20 cellular contexts compared by ENCODE assay signal in genomic region chr4:151204925-151205524, GRCh38.
DNase-seq lines count a peak whose midpoint lies in the region; ATAC-seq, FAIRE-seq and TF ChIP-seq lines count a peak whose summit lies in the region.
"Had no signal": no experiment of that assay in that cellular context is flagged by ENCODE, and none has a peak within 500 bp of the region (broad histone marks: within the 10 kb centered on the region; RNA-seq: fewer than 3 reads in every experiment).

No MANE protein-coding gene starts in this region.

- no peak overlapping the region for H3K4me2 ChIP-seq in astrocyte (ENCODE audit: low read length)
- no peak overlapping the region for H3K4me2 ChIP-seq in neural progenitor cell

- DNase-seq in Calu3 (peak; percentile 15), astrocyte (ENCODE audit: low read depth) (no peak), kidney tubule cell (ENCODE audit: low spot score) (peak; percentile 13), neural progenitor cell (ENCODE audit: low spot score) (no peak), SKM-1 treated with dmso at 0.1 percent for 144 hours (lab: John Stamatoyannopoulos, UW; ENCODE audit: unreplicated experiment) (no peak), hepatic stellate cell (ENCODE audit: low spot score) (no peak)
- DNase-seq in effector CD8-positive, alpha-beta T cell (lab: John Stamatoyannopoulos, UW): no peak
- no peak for DNase-seq in activated CD8-positive, alpha-beta memory T cell treated with anti-CD3 and anti-CD28 coated beads, Interleukin-2, amount 10 ng/mL, durations not matched to agents 7 days and 5 days
- DNase-seq: activated CD8-positive, alpha-beta memory T cell treated with anti-CD3 and anti-CD28 coated beads for 24 hours; amniotic stem cell; CD8-positive, alpha-beta T cell; GM23248; NCI-H2029; NCI-H748 treated with DMSO at 0.1 percent for 48 hours; pancreas; Peyer's patch; stimulated activated CD4-positive, alpha-beta T cell treated with anti-CD3 and anti-CD28 coated beads, Interleukin-12 subunit alpha, Interleukin-12 subunit beta, amount 100 ng/mL, for 4 hours; stimulated activated naive CD4-positive, alpha-beta T cell treated with Interleukin-2 at 50 U/mL for 16 hours; WERI-Rb-1 had no signal

- H4K20me1 ChIP-seq in astrocyte (ENCODE audit: insufficient read depth, low read length) (peaks cover 8% of the 10 kb centered on the region), neural progenitor cell (ENCODE audit: low read depth) (peaks cover 2% of the 10 kb centered on the region)

- no peak for ATAC-seq in activated CD8-positive, alpha-beta memory T cell treated with anti-CD3 and anti-CD28 coated beads, Interleukin-2, amount 10 ng/mL, durations not matched to agents 7 days and 5 days
- ATAC-seq: CD8-positive, alpha-beta T cell; pancreas had no signal

- no peak overlapping the region for H3K27ac ChIP-seq in astrocyte (ENCODE audit: low read depth, low read length)
- no peak overlapping the region for H3K27ac ChIP-seq in neural progenitor cell
- H3K27ac ChIP-seq: GM23248, pancreas, WERI-Rb-1 had no signal

- no peaks in the 10 kb centered on the region for H3K36me3 ChIP-seq in astrocyte (ENCODE audit: insufficient read depth, low read length)
- H3K36me3 ChIP-seq in neural progenitor cell: no peaks in the 10 kb centered on the region
- H3K36me3 ChIP-seq: pancreas, Peyer's patch had no signal

- H3K79me2 ChIP-seq in astrocyte (ENCODE audit: insufficient read depth, low read length) (peaks cover 4% of the 10 kb centered on the region), neural progenitor cell (ENCODE audit: low read depth) (no peaks in the 10 kb centered on the region)

- peaks cover 10% of the 10 kb centered on the region for H3K4me1 ChIP-seq in astrocyte (ENCODE audit: insufficient read depth, low read length)
- peaks cover under 1% of the 10 kb centered on the region for H3K4me1 ChIP-seq in neural progenitor cell

- intact Hi-C loops in Calu3 (cut with micrococcal nuclease; ENCODE audit: unreplicated experiment): no loop called here

- no peaks in the 10 kb centered on the region for H3F3A ChIP-seq in neural progenitor cell (ENCODE audit: low read depth)

- no peak for FAIRE-seq in astrocyte (lab: Jason Lieb, UNC)
- FAIRE-seq: pancreas had no signal

- no peak for TF ChIP-seq CTCF in Calu3 (IDR thresholded peaks at IDR 0.05; ENCODE audit: unreplicated experiment)
- TF ChIP-seq CTCF in astrocyte (IDR thresholded peaks at IDR 0.05; ENCODE audit: insufficient read depth, low read depth, low read length): no peak
- no peak for TF ChIP-seq CTCF in neural progenitor cell (IDR thresholded peaks at IDR 0.05)

- H3K4me3 Mint-ChIP-seq in Calu3 (ENCODE audit: low read depth, unreplicated experiment) (no peak overlapping the region), astrocyte (ENCODE audit: unreplicated experiment) (peak overlapping the region; percentile 45), neural progenitor cell (no peak overlapping the region)
- H3K4me3 Mint-ChIP-seq in activated CD8-positive, alpha-beta memory T cell treated with anti-CD3 and anti-CD28 coated beads, Interleukin-2, amount 10 ng/mL, durations not matched to agents 7 days and 5 days: no peak overlapping the region
- H3K4me3 Mint-ChIP-seq: CD8-positive, alpha-beta T cell had no signal

- H3K27ac Mint-ChIP-seq in Calu3 (ENCODE audit: unreplicated experiment) (peak overlapping the region; percentile 47), astrocyte (ENCODE audit: unreplicated experiment) (peak overlapping the region; percentile 84), neural progenitor cell (peak overlapping the region; percentile 53)
- H3K27ac Mint-ChIP-seq in activated CD8-positive, alpha-beta memory T cell treated with anti-CD3 and anti-CD28 coated beads, Interleukin-2, amount 10 ng/mL, durations not matched to agents 7 days and 5 days: no peak overlapping the region
- H3K27ac Mint-ChIP-seq: activated T-helper 2 cell treated with anti-CD3 and anti-CD28 coated beads, Interferon-gamma antibody, Interleukin-2, Interleukin-4, amounts not matched to agents 10 μg/mL and 5 μg/mL and 100 μg/mL, durations not matched to agents 14 hours and 24 hours and 36 hours; CD8-positive, alpha-beta T cell had no signal

- H3K9me3 ChIP-seq in astrocyte (ENCODE audit: insufficient read depth, low read depth, low read length) (no peaks in the 10 kb centered on the region), neural progenitor cell (ENCODE audit: low read depth) (no peaks in the 10 kb centered on the region)
- H3K9me3 ChIP-seq: pancreas, Peyer's patch had no signal

- CTCF ChIA-PET in Calu3 (lab: Charles Lee): interaction anchor here (1.2 kb wide), 1 partner anchor 20 kb away, joined by 8 read pairs; no protein-coding TSS in a partner anchor
- CTCF ChIA-PET in activated CD8-positive, alpha-beta memory T cell treated with anti-CD3 and anti-CD28 coated beads, Interleukin-2, amount 10 ng/mL, durations not matched to agents 7 days and 5 days (lab: Charles Lee): no interaction called here

- H3K9ac ChIP-seq in astrocyte (ENCODE audit: low read length) (no peak overlapping the region), neural progenitor cell (no peak overlapping the region)
- H3K9ac ChIP-seq: GM23248 had no signal

- H3K36me3 Mint-ChIP-seq in Calu3 (ENCODE audit: insufficient read depth, unreplicated experiment) (no peaks in the 10 kb centered on the region), astrocyte (ENCODE audit: low read depth, unreplicated experiment) (no peaks in the 10 kb centered on the region), neural progenitor cell (peaks cover 4% of the 10 kb centered on the region)
- H3K36me3 Mint-ChIP-seq in activated CD8-positive, alpha-beta memory T cell treated with anti-CD3 and anti-CD28 coated beads, Interleukin-2, amount 10 ng/mL, durations not matched to agents 7 days and 5 days: no peaks in the 10 kb centered on the region
- H3K36me3 Mint-ChIP-seq: CD8-positive, alpha-beta T cell had no signal

- H3K4me1 Mint-ChIP-seq in Calu3 (ENCODE audit: low read depth, unreplicated experiment): peaks cover 47% of the 10 kb centered on the region
- H3K4me1 Mint-ChIP-seq in astrocyte (ENCODE audit: low read depth, unreplicated experiment): peaks cover 42% of the 10 kb centered on the region
- peaks cover 1% of the 10 kb centered on the region for H3K4me1 Mint-ChIP-seq in neural progenitor cell
- H3K4me1 Mint-ChIP-seq in activated CD8-positive, alpha-beta memory T cell treated with anti-CD3 and anti-CD28 coated beads, Interleukin-2, amount 10 ng/mL, durations not matched to agents 7 days and 5 days: no peaks in the 10 kb centered on the region

- H3K4me3 ChIP-seq in astrocyte (ENCODE audit: insufficient read depth, low read depth, low read length): no peak overlapping the region
- H3K4me3 ChIP-seq in neural progenitor cell: no peak overlapping the region
- H3K4me3 ChIP-seq: GM23248, pancreas, Peyer's patch had no signal

- H3K9me3 Mint-ChIP-seq in Calu3 (ENCODE audit: low read depth, unreplicated experiment): no peaks in the 10 kb centered on the region
- no peaks in the 10 kb centered on the region for H3K9me3 Mint-ChIP-seq in astrocyte (ENCODE audit: unreplicated experiment)
- no peaks in the 10 kb centered on the region for H3K9me3 Mint-ChIP-seq in neural progenitor cell
- H3K9me3 Mint-ChIP-seq in activated CD8-positive, alpha-beta memory T cell treated with anti-CD3 and anti-CD28 coated beads, Interleukin-2, amount 10 ng/mL, durations not matched to agents 7 days and 5 days (ENCODE audit: low read depth): no peaks in the 10 kb centered on the region
- H3K9me3 Mint-ChIP-seq: activated T-helper 2 cell treated with anti-CD3 and anti-CD28 coated beads, Interferon-gamma antibody, Interleukin-2, Interleukin-4, amounts not matched to agents 10 μg/mL and 5 μg/mL and 100 μg/mL, durations not matched to agents 14 hours and 24 hours and 36 hours; CD8-positive, alpha-beta T cell had no signal

- no peaks in the 10 kb centered on the region for H3K27me3 Mint-ChIP-seq in Calu3 (ENCODE audit: unreplicated experiment)
- H3K27me3 Mint-ChIP-seq in astrocyte (ENCODE audit: low read depth, unreplicated experiment): no peaks in the 10 kb centered on the region
- H3K27me3 Mint-ChIP-seq in neural progenitor cell (ENCODE audit: insufficient read depth, low read depth): no peaks in the 10 kb centered on the region
- H3K27me3 Mint-ChIP-seq in activated CD8-positive, alpha-beta memory T cell treated with anti-CD3 and anti-CD28 coated beads, Interleukin-2, amount 10 ng/mL, durations not matched to agents 7 days and 5 days: no peaks in the 10 kb centered on the region

- H3K27me3 ChIP-seq in astrocyte (ENCODE audit: insufficient read depth, low read length) (no peaks in the 10 kb centered on the region), neural progenitor cell (no peaks in the 10 kb centered on the region)
- H3K27me3 ChIP-seq: pancreas, Peyer's patch had no signal

- H2AFZ ChIP-seq in astrocyte (ENCODE audit: low read depth, low read length): no peak overlapping the region
- no peak overlapping the region for H2AFZ ChIP-seq in neural progenitor cell (replicated peaks)
- H2AFZ ChIP-seq: GM23248 had no signal

- BruUV-seq in Calu3 (replicated peaks; lab: Mats Ljungman, UMichigan): no TSS peak

Comparison
In these comparisons a context has a peak if more than half of its experiments do, and no peak if none do; other contexts are left out.
1. DNase-seq: peak in Calu3 (single experiment) and kidney tubule cell (single experiment); none in astrocyte (single experiment), neural progenitor cell (single experiment), SKM-1 treated with dmso at 0.1 percent for 144 hours (single experiment), hepatic stellate cell (single experiment), effector CD8-positive, alpha-beta T cell (single experiment) and activated CD8-positive, alpha-beta memory T cell treated with anti-CD3 and anti-CD28 coated beads, Interleukin-2, amount 10 ng/mL, durations not matched to agents 7 days and 5 days (single experiment).